2 cellular contexts compared by ENCODE assay signal in genomic region chr9:32631991-32632390, GRCh38.
TF ChIP-seq lines count a peak whose summit lies in the region.

No MANE protein-coding gene starts in this region.

TF ChIP-seq in HepG2, 621 proteins besides CTCF, POLR2A, EP300 and RAD21:
- 0 out of 2 replicates have a peak, but pooled peaks have one; percentile 27 for TF ChIP-seq CREB1 (IDR thresholded peaks at IDR 0.05)
- no peak for TF ChIP-seq CREB1 (CRISPR knock-in tag; IDR thresholded peaks at IDR 0.05)
- no peak for TF ChIP-seq GPBP1L1 (CRISPR knock-in tag; IDR thresholded peaks at IDR 0.05)

TF ChIP-seq in K562, 482 proteins besides CTCF, POLR2A, EP300 and RAD21 (continues in another document):
- no peak for TF ChIP-seq MEF2A (IDR thresholded peaks at IDR 0.05; ENCODE audit: control insufficient read depth, low read depth, low read length)
- no peak for TF ChIP-seq CCNT2 (IDR thresholded peaks at IDR 0.05; ENCODE audit: borderline replicate concordance, extremely low read depth, insufficient read length, low read depth, low read length)
- TF ChIP-seq GTF2E2 (tag; IDR thresholded peaks at IDR 0.05) = no peak
- no peak for TF ChIP-seq ZBED1 (IDR thresholded peaks at IDR 0.05)
- TF ChIP-seq ATF4 (CRISPR knock-in tag; IDR thresholded peaks at IDR 0.05) = no peak
- TF ChIP-seq ZNF639 (CRISPR knock-in tag; conservative IDR thresholded peaks at IDR 0.05 in 1 of 2, IDR thresholded peaks at IDR 0.05 in 1 of 2) = no peak
- TF ChIP-seq SMARCA5 (IDR thresholded peaks at IDR 0.05) = no peak
- TF ChIP-seq ZNF79 (CRISPR knock-in tag; IDR thresholded peaks at IDR 0.05; ENCODE audit: low read depth) = no peak
- TF ChIP-seq STAT5A (IDR thresholded peaks at IDR 0.05; ENCODE audit: borderline replicate concordance, low read length) = no peak
- no peak for TF ChIP-seq ZNF77 (CRISPR knock-in tag; IDR thresholded peaks at IDR 0.05)
- peak; percentile 76 for TF ChIP-seq TEAD4 (IDR thresholded peaks at IDR 0.05; ENCODE audit: low read length)
- no peak for TF ChIP-seq TEAD4 (CRISPR knock-in tag; IDR thresholded peaks at IDR 0.05; ENCODE audit: borderline replicate concordance)
- TF ChIP-seq ETS1 (conservative IDR thresholded peaks at IDR 0.05; ENCODE audit: control insufficient read depth, low read depth, low read length) = no peak
- peak in 1 of 2 experiments; percentile 50; a peak in 1 of 4 replicates for TF ChIP-seq TRIM24 (IDR thresholded peaks at IDR 0.05)
- TF ChIP-seq MYBL2 (IDR thresholded peaks at IDR 0.05; ENCODE audit: low read depth) = no peak
- no peak for TF ChIP-seq MYBL2 (CRISPR knock-in tag; IDR thresholded peaks at IDR 0.05; ENCODE audit: borderline replicate concordance)
- TF ChIP-seq ZNF41 (CRISPR knock-in tag; conservative IDR thresholded peaks at IDR 0.05) = no peak
- TF ChIP-seq MYC (IDR thresholded peaks at IDR 0.05; ENCODE audit: low read depth, low read length) = no peak
- no peak for TF ChIP-seq MYC (CRISPR knock-in tag; IDR thresholded peaks at IDR 0.05; ENCODE audit: borderline replicate concordance, low read depth)
- no peak for TF ChIP-seq ZC3H11A (IDR thresholded peaks at IDR 0.05; ENCODE audit: low read depth, low read length)
- TF ChIP-seq CHCHD3 (CRISPR knock-in tag; IDR thresholded peaks at IDR 0.05) = no peak
- no peak for TF ChIP-seq FOXJ3 (CRISPR knock-in tag; IDR thresholded peaks at IDR 0.05)
- no peak for TF ChIP-seq NCOA1 (IDR thresholded peaks at IDR 0.05; ENCODE audit: low read depth)
- no peak for TF ChIP-seq GABPB1 (CRISPR knock-in tag; IDR thresholded peaks at IDR 0.05)
- no peak for TF ChIP-seq PREB (CRISPR knock-in tag; IDR thresholded peaks at IDR 0.05)
- TF ChIP-seq NBN (IDR thresholded peaks at IDR 0.05; ENCODE audit: low read depth) = no peak
- TF ChIP-seq GTF2B (IDR thresholded peaks at IDR 0.05; ENCODE audit: extremely low read depth, insufficient read length) = no peak
- no peak for TF ChIP-seq THRB (CRISPR knock-in tag; conservative IDR thresholded peaks at IDR 0.05)
- TF ChIP-seq RAD51 (IDR thresholded peaks at IDR 0.05; ENCODE audit: borderline replicate concordance, low read depth) = 0 out of 2 replicates have a peak, but pooled peaks have one; percentile 21
- TF ChIP-seq CC2D1A (IDR thresholded peaks at IDR 0.05) = 0 out of 2 replicates have a peak, but pooled peaks have one; percentile 14
- no peak for TF ChIP-seq KLF6 (CRISPR knock-in tag; IDR thresholded peaks at IDR 0.05; ENCODE audit: borderline replicate concordance)
- TF ChIP-seq FOXO4 (CRISPR knock-in tag; IDR thresholded peaks at IDR 0.05) = no peak
- no peak for TF ChIP-seq XRCC3 (IDR thresholded peaks at IDR 0.05)
- TF ChIP-seq TAF1 (IDR thresholded peaks at IDR 0.05; ENCODE audit: control insufficient read depth, extremely low read depth, insufficient read depth, low read length, severe bottlenecking) = no peak
- TF ChIP-seq ZNF24 (IDR thresholded peaks at IDR 0.05) = no peak
- no peak for TF ChIP-seq SRSF7 (optimal IDR thresholded peaks at IDR 0.05; ENCODE audit: low read depth, low read length)
- TF ChIP-seq MTA3 (IDR thresholded peaks at IDR 0.05; ENCODE audit: borderline replicate concordance) = no peak
- no peak for TF ChIP-seq HNRNPK (IDR thresholded peaks at IDR 0.05; ENCODE audit: low read depth, low read length, poor library complexity, severe bottlenecking)
- no peak for TF ChIP-seq PTBP1 (IDR thresholded peaks at IDR 0.05; ENCODE audit: low read depth, low read length)
- TF ChIP-seq SOX6 (IDR thresholded peaks at IDR 0.05) = peak; percentile 78
- no peak for TF ChIP-seq RFX5 (IDR thresholded peaks at IDR 0.05; ENCODE audit: low read depth, low read length)
- no peak for TF ChIP-seq ZNF655 (CRISPR knock-in tag; IDR thresholded peaks at IDR 0.05)
- TF ChIP-seq PBX2 (CRISPR knock-in tag; IDR thresholded peaks at IDR 0.05; ENCODE audit: low read depth) = no peak
- peak; percentile 76 for TF ChIP-seq PBX2 (tag; conservative IDR thresholded peaks at IDR 0.05; ENCODE audit: low read depth)
- no peak for TF ChIP-seq MLLT1 (IDR thresholded peaks at IDR 0.05)
- TF ChIP-seq CUX1 (CRISPR knock-in tag; IDR thresholded peaks at IDR 0.05) = no peak
